Comparison of ENCODE assay signal across 15 cellular contexts in genomic region chr10:97823734-97824133, GRCh38. TPM values are rescaled to one million over a fixed set of nuclear protein-coding genes. Genes with fewer than 3 reads are reported as not detected.
"Had no signal": no experiment of that assay in that cellular context is flagged by ENCODE, and none has a peak within 500 bp of the region (broad histone marks: within the 10 kb centered on the region; RNA-seq: fewer than 3 reads in every experiment).

No MANE protein-coding gene starts in this region.

- DNase-seq: activated CD4-positive, alpha-beta T cell treated with anti-CD3 and anti-CD28 coated beads, Interleukin-2, amount 10 ng/mL, durations not matched to agents 7 days and 5 days; activated CD4-positive, CD25-positive, alpha-beta regulatory T cell; activated gamma-delta T cell; activated T-cell treated with anti-CD3 and anti-CD28 coated beads, Interleukin-2, amount 50 U/mL, for 24 hours; amygdala; brain microvascular endothelial cell; head of caudate nucleus; islet precursor cell; SK-N-SH; stimulated activated CD4-positive, alpha-beta T cell treated with anti-CD3 and anti-CD28 coated beads, Interleukin-2, amount 100 ng/mL, for 48 hours; stimulated activated naive CD4-positive, alpha-beta T cell treated with Interleukin-2 at 50 U/mL for 16 hours; upper lobe of left lung had no signal

- ATAC-seq: sciatic nerve had no signal

RNA-seq across cellular contexts. Expression of gene SFRP5, which starts 51.9 kb away (rescaled TPM):
- total RNA-seq: activated CD4-positive, alpha-beta T cell treated with anti-CD3 and anti-CD28 coated beads, Interleukin-2, amount 10 ng/mL, durations not matched to agents 7 days and 5 days; fibroblast of villous mesenchyme; mesenteric fat pad had no signal
